12 cellular contexts compared by ENCODE assay signal in the genomic region with DNA sequence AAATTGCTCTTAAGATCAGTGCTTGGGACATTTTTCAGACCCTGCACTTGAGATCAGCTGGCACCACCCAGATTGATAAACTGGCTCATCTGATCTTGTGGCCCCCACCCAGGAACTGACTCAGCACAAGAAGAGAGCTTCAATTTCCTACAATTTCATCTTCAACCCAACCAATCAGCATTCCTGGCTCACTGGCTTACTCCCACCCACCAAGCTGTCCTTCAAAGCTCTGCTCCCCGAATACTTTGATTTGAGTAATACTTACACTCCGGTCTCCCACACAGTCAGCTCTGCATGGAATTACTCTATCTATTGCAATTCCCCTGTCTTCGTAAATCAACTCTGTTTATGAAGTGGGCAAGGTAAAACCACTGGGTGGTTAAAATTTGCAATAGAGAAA.
DNase-seq lines count a peak whose midpoint lies in the region; ATAC-seq, FAIRE-seq and TF ChIP-seq lines count a peak whose summit lies in the region.
"Had no signal": no experiment of that assay in that cellular context is flagged by ENCODE, and none has a peak within 500 bp of the region (broad histone marks: within the 10 kb centered on the region; RNA-seq: fewer than 3 reads in every experiment).

No MANE protein-coding gene starts in this region.

- no peak overlapping the region for H3K27ac Mint-ChIP-seq in Calu3 (ENCODE audit: unreplicated experiment)
- H3K27ac Mint-ChIP-seq: CD4-positive, alpha-beta T cell had no signal

- H3K9me3 Mint-ChIP-seq in Calu3 (ENCODE audit: low read depth, unreplicated experiment) = no peaks in the 10 kb centered on the region

- TF ChIP-seq CTCF in Calu3 (IDR thresholded peaks at IDR 0.05; ENCODE audit: unreplicated experiment) = no peak

- no peaks in the 10 kb centered on the region for H3K36me3 Mint-ChIP-seq in Calu3 (ENCODE audit: insufficient read depth, unreplicated experiment)

- no peak for TF ChIP-seq POLR2A in erythroblast (IDR thresholded peaks at IDR 0.05; ENCODE audit: low read length)

- DNase-seq in HCEC 1CT (peak; percentile 14), NCI-H226 (peak; percentile 16), erythroblast (lab: John Stamatoyannopoulos, UW) (peak; percentile 15 to 33), RCC 7860 (ENCODE audit: low spot score) (no peak), HuH-7.5 (ENCODE audit: low spot score) (no peak), Calu3 (no peak)
- DNase-seq: CD4-positive, alpha-beta T cell; DMS79 had no signal

- intact Hi-C loops in Calu3 (cut with micrococcal nuclease; ENCODE audit: unreplicated experiment) = loop anchor here (10.0 kb wide), 1 partner anchor 748 kb away; no protein-coding TSS in a partner anchor

- peaks cover 7% of the 10 kb centered on the region for H3K4me1 Mint-ChIP-seq in Calu3 (ENCODE audit: low read depth, unreplicated experiment)

- ATAC-seq in GM19328 (IDR thresholded peaks at IDR 0.05; ENCODE audit: unreplicated experiment) = no peak

- no peak for FAIRE-seq in RCC 7860 (lab: Jason Lieb, UNC)
- FAIRE-seq: G401.6, GM12892, H1 had no signal

- BruUV-seq in Calu3 (replicated peaks; lab: Mats Ljungman, UMichigan) = no TSS peak

- no peak overlapping the region for H3K4me3 Mint-ChIP-seq in Calu3 (ENCODE audit: low read depth, unreplicated experiment)
- H3K4me3 Mint-ChIP-seq: CD4-positive, alpha-beta T cell had no signal

- H3K27me3 Mint-ChIP-seq in Calu3 (ENCODE audit: unreplicated experiment) = no peaks in the 10 kb centered on the region
- H3K27me3 Mint-ChIP-seq: CD4-positive, alpha-beta T cell had no signal

- CTCF ChIA-PET in Calu3 (lab: Charles Lee) = no interaction called here

Comparison
In these comparisons a context has a peak if more than half of its experiments do, and no peak if none do; other contexts are left out.
1. DNase-seq: peak in HCEC 1CT (single experiment), NCI-H226 (single experiment) and erythroblast (2 of 2); none in RCC 7860 (single experiment), HuH-7.5 (single experiment) and Calu3 (single experiment).